In genomic region chr15:59751552-59752413, GRCh38 we compare ENCODE assay signal across 10 cellular contexts.
DNase-seq lines count a peak whose midpoint lies in the region; ATAC-seq, FAIRE-seq and TF ChIP-seq lines count a peak whose summit lies in the region.
"Had no signal": no experiment of that assay in that cellular context is flagged by ENCODE, and none has a peak within 500 bp of the region (broad histone marks: within the 10 kb centered on the region; RNA-seq: fewer than 3 reads in every experiment).

No MANE protein-coding gene starts in this region.

- FAIRE-seq in HepG2 (lab: Jason Lieb, UNC), result peak; percentile 47
- no peak for FAIRE-seq in small intestine (lab: Jason Lieb, UNC)

- CTCF ChIA-PET in HepG2 (lab: Yijun Ruan, JAX; ENCODE audit: low intra/inter-chr PET ratio, low total read pairs), result no interaction called here

- no peak for TF ChIP-seq POLR2A in HepG2 (IDR thresholded peaks at IDR 0.05; ENCODE audit: insufficient read depth in 1 of 2, low read depth in 2 of 2, low read length in 2 of 2)

- no peak overlapping the region for H3K9ac ChIP-seq in Karpas-422 (ENCODE audit: low read length)
- no peak overlapping the region for H3K9ac ChIP-seq in HepG2 (ENCODE audit: insufficient read depth, low read depth, low read length)

- no peak for TF ChIP-seq RAD21 in HepG2 (CRISPR knock-in tag; IDR thresholded peaks at IDR 0.05)

- intact Hi-C loops in HepG2 (cut with micrococcal nuclease; ENCODE audit: unreplicated experiment) (no loop called here), posterior cingulate gyrus (cut with DNase I) (loop anchor here (10.0 kb wide), 1 partner anchor 573 kb away; no protein-coding TSS in a partner anchor)

- H3K79me2 ChIP-seq in Karpas-422 (ENCODE audit: low read length) (no peaks in the 10 kb centered on the region), HepG2 (ENCODE audit: insufficient read depth, low read length) (no peaks in the 10 kb centered on the region)

- H2AFZ ChIP-seq in Karpas-422 (ENCODE audit: low read length) (no peak overlapping the region), HepG2 (ENCODE audit: low read length) (no peak overlapping the region)

- no peaks in the 10 kb centered on the region for H3K9me2 ChIP-seq in Karpas-422 (replicated peaks; ENCODE audit: insufficient read depth, low read length)

- POLR2A ChIA-PET in HepG2 (lab: Yijun Ruan, JAX), result no interaction called here

- peak; percentile 23 for DNase-seq in Daoy (ENCODE audit: low read depth)
- DNase-seq in Karpas-422, result peak; percentile 64
- DNase-seq in activated naive CD8-positive, alpha-beta T cell treated with anti-CD3 and anti-CD28 coated beads, Interleukin-2, amount 50 U/mL, for 24 hours, result no peak
- peak; percentile 11 for DNase-seq in HepG2 (ENCODE audit: low spot score)
- DNase-seq in posterior cingulate gyrus, result no peak
- no peak for DNase-seq in small intestine

- H3K4me1 ChIP-seq in Karpas-422 (ENCODE audit: low read length) (peaks cover 4% of the 10 kb centered on the region), HepG2 (ENCODE audit: insufficient read depth, low read length) (no peaks in the 10 kb centered on the region), small intestine (ENCODE audit: control insufficient read depth in 2 of 2, insufficient read depth in 1 of 2, low read depth in 1 of 2, low read length in 1 of 2) (no peaks in the 10 kb centered on the region)
- H3K4me1 ChIP-seq: SJSA1 had no signal

- peak; percentile 41 for TF ChIP-seq CTCF in HepG2 (CRISPR knock-in tag; IDR thresholded peaks at IDR 0.05)

- H3K9me3 Mint-ChIP-seq in activated naive CD8-positive, alpha-beta T cell treated with anti-CD3 and anti-CD28 coated beads, Interleukin-2, amount 50 U/mL, for 24 hours, result no peaks in the 10 kb centered on the region
- H3K9me3 Mint-ChIP-seq: dendritic cell treated with granulocyte-macrophage colony-stimulating factor and Interleukin-4, amounts not matched to agents 40 ng/mL and 50 ng/mL, for 4 days had no signal

- H3K27me3 ChIP-seq in Karpas-422 (ENCODE audit: low read length) (no peaks in the 10 kb centered on the region), HepG2 (ENCODE audit: control insufficient read depth in 1 of 2, insufficient read depth in 2 of 2, low read length in 2 of 2) (peaks cover 0 to 3% of the 10 kb centered on the region in 2 experiments; a peak in 1 of 5 replicates), small intestine (ENCODE audit: control insufficient read depth in 2 of 2, insufficient read depth in 2 of 2, low read length in 2 of 2) (peaks cover 0 to 6% of the 10 kb centered on the region in 2 donors)

- H3K27me3 Mint-ChIP-seq in activated naive CD8-positive, alpha-beta T cell treated with anti-CD3 and anti-CD28 coated beads, Interleukin-2, amount 50 U/mL, for 24 hours, result no peaks in the 10 kb centered on the region

- ATAC-seq in activated naive CD8-positive, alpha-beta T cell treated with anti-CD3 and anti-CD28 coated beads, Interleukin-2, amount 50 U/mL, for 24 hours, result peak; percentile 81
- 0 out of 3 replicates have a peak, but pooled peaks have one; percentile 31 for ATAC-seq in HepG2
- no peak for ATAC-seq in HG03442 (IDR thresholded peaks at IDR 0.05; ENCODE audit: unreplicated experiment)
- ATAC-seq in GM21737 (IDR thresholded peaks at IDR 0.05; ENCODE audit: unreplicated experiment), result no peak

- no peak for TF ChIP-seq EP300 in HepG2 (IDR thresholded peaks at IDR 0.05; ENCODE audit: low read depth in 2 of 2, low read length in 2 of 2)
- no peak for TF ChIP-seq EP300 in HepG2 (CRISPR knock-in tag; IDR thresholded peaks at IDR 0.05; ENCODE audit: borderline replicate concordance)

- H3K36me3 ChIP-seq in Karpas-422 (ENCODE audit: insufficient read depth, low read length) (no peaks in the 10 kb centered on the region), HepG2 (replicated peaks in 1 of 2; ENCODE audit: control insufficient read depth in 1 of 2, insufficient read depth in 2 of 2, low read length in 2 of 2) (no peaks in the 10 kb centered on the region), small intestine (ENCODE audit: control insufficient read depth in 2 of 2, insufficient read depth in 2 of 2, low read length in 2 of 2) (no peaks in the 10 kb centered on the region)
- H3K36me3 ChIP-seq: SJSA1 had no signal

- 0% methylated on average over 4 of the region's 7 CpGs for WGBS in HepG2 (ENCODE audit: low lambda C conversion rate)
- 43 to 48% (median 47%) methylated on average over 7 of the region's 7 CpGs for WGBS in small intestine, 3 donors

- H3K4me3 ChIP-seq in Karpas-422 (ENCODE audit: low read length) (no peak overlapping the region), HepG2 (replicated peaks in 1 of 3; ENCODE audit: insufficient read depth in 1 of 3, low read depth in 2 of 3, low read length in 3 of 3) (no peak overlapping the region), small intestine (ENCODE audit: low read depth in 1 of 2, low read length in 2 of 2) (no peak overlapping the region)
- H3K4me3 ChIP-seq: SJSA1 had no signal

- H3K4me2 ChIP-seq in Karpas-422 (ENCODE audit: low read depth, low read length, poor library complexity, severe bottlenecking) (no peak overlapping the region), HepG2 (ENCODE audit: low read depth, low read length) (no peak overlapping the region)

- H3K9me3 ChIP-seq in Karpas-422 (ENCODE audit: low read length) (no peaks in the 10 kb centered on the region), HepG2 (ENCODE audit: low read length) (no peaks in the 10 kb centered on the region), small intestine (ENCODE audit: control insufficient read depth, low read depth) (no peaks in the 10 kb centered on the region)
- H3K9me3 ChIP-seq: SJSA1 had no signal

- in situ Hi-C loops in HepG2 (cut with HindIII; ENCODE audit: extremely low pct_ligation_motif_present, low pct_unique_long_range_greater_than_20kb), result no loop called here

- no peak overlapping the region for H3K27ac Mint-ChIP-seq in activated naive CD8-positive, alpha-beta T cell treated with anti-CD3 and anti-CD28 coated beads, Interleukin-2, amount 50 U/mL, for 24 hours
- H3K27ac Mint-ChIP-seq: dendritic cell treated with granulocyte-macrophage colony-stimulating factor and Interleukin-4, amounts not matched to agents 40 ng/mL and 50 ng/mL, for 4 days had no signal

- no peaks in the 10 kb centered on the region for H3K36me3 Mint-ChIP-seq in activated naive CD8-positive, alpha-beta T cell treated with anti-CD3 and anti-CD28 coated beads, Interleukin-2, amount 50 U/mL, for 24 hours (ENCODE audit: low read depth)

- H3K4me1 Mint-ChIP-seq in activated naive CD8-positive, alpha-beta T cell treated with anti-CD3 and anti-CD28 coated beads, Interleukin-2, amount 50 U/mL, for 24 hours, result peaks cover 6% of the 10 kb centered on the region

- no peak overlapping the region for H3K4me3 Mint-ChIP-seq in activated naive CD8-positive, alpha-beta T cell treated with anti-CD3 and anti-CD28 coated beads, Interleukin-2, amount 50 U/mL, for 24 hours
- H3K4me3 Mint-ChIP-seq: dendritic cell treated with granulocyte-macrophage colony-stimulating factor and Interleukin-4, amounts not matched to agents 40 ng/mL and 50 ng/mL, for 4 days had no signal

- H4K20me1 ChIP-seq in Karpas-422 (ENCODE audit: insufficient read depth, low read depth, low read length), result no peaks in the 10 kb centered on the region
- H4K20me1 ChIP-seq in HepG2 (ENCODE audit: insufficient read depth, low read length), result no peaks in the 10 kb centered on the region

- no TSS peak for BruUV-seq in HepG2 (replicated peaks; lab: Mats Ljungman, UMichigan)

- H3K27ac ChIP-seq in Karpas-422 (ENCODE audit: low read length), result no peak overlapping the region
- H3K27ac ChIP-seq in HepG2 (ENCODE audit: extremely low read length, insufficient read depth, low read length), result no peak overlapping the region
- no peak overlapping the region for H3K27ac ChIP-seq in small intestine (ENCODE audit: low read depth in 1 of 2, low read length in 1 of 2)
- H3K27ac ChIP-seq: SJSA1 had no signal

TF ChIP-seq in HepG2, 621 proteins besides CTCF, POLR2A, EP300 and RAD21:
- TF ChIP-seq ESRRA (CRISPR knock-in tag; IDR thresholded peaks at IDR 0.05; ENCODE audit: low read depth) (0 out of 2 replicates have a peak, but pooled peaks have one; percentile 27), ZNF180 (CRISPR knock-in tag; IDR thresholded peaks at IDR 0.05; ENCODE audit: borderline replicate concordance, low read depth) (no peak)
- TF ChIP-seq, protein P1, sequence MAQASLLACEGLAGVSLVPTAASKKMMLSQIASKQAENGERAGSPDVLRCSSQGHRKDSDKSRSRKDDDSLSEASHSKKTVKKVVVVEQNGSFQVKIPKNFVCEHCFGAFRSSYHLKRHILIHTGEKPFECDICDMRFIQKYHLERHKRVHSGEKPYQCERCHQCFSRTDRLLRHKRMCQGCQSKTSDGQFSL (CRISPR knock-in tag; IDR thresholded peaks at IDR 0.05), result no peak

Comparison
In these comparisons a context has a peak if more than half of its experiments do, and no peak if none do; other contexts are left out.
1. DNase-seq: peak in Daoy (single experiment), Karpas-422 (single experiment) and HepG2 (single experiment); none in activated naive CD8-positive, alpha-beta T cell treated with anti-CD3 and anti-CD28 coated beads, Interleukin-2, amount 50 U/mL, for 24 hours (single experiment), posterior cingulate gyrus (0 of 10) and small intestine (single experiment).
2. ATAC-seq: peak in activated naive CD8-positive, alpha-beta T cell treated with anti-CD3 and anti-CD28 coated beads, Interleukin-2, amount 50 U/mL, for 24 hours (single experiment) and HepG2 (single experiment); none in HG03442 (single experiment) and GM21737 (single experiment).